9 cellular contexts compared by ENCODE assay signal in genomic region chr16:79316004-79316458, GRCh38.
A peak's percentile ranks its signal among the peaks of the same experiment; 100 is the strongest.
DNase-seq lines count a peak whose midpoint lies in the region; ATAC-seq and TF ChIP-seq lines count a peak whose summit lies in the region.
"Had no signal": no experiment of that assay in that cellular context is flagged by ENCODE, and none has a peak within 500 bp of the region (broad histone marks: within the 10 kb centered on the region; RNA-seq: fewer than 3 reads in every experiment).

No MANE protein-coding gene starts in this region.

- DNase-seq in GM12865 (ENCODE audit: low read depth): peak; percentile 55
- peak; percentile 3 for DNase-seq in SW480 (ENCODE audit: low spot score)
- DNase-seq in lower lobe of right lung: no peak
- no peak for DNase-seq in GM13976 (ENCODE audit: low spot score)
- no peak for DNase-seq in NCI-H146 treated with DMSO at 0.1 percent for 48 hours (lab: John Stamatoyannopoulos, UW; ENCODE audit: unreplicated experiment)
- DNase-seq in inferior parietal cortex (ENCODE audit: extremely low spot score): no peak
- DNase-seq in mesenteric fat pad (ENCODE audit: low spot score): no peak
- DNase-seq: SHP77 treated with DMSO at 0.1 percent for 48 hours had no signal

- ATAC-seq in GM21717 (IDR thresholded peaks at IDR 0.05; ENCODE audit: unreplicated experiment) (peak; percentile 85), lower lobe of right lung (peak; percentile 35 to 52)

- intact Hi-C loops in lower lobe of right lung (cut with DNase I): no loop called here

- no peaks in the 10 kb centered on the region for H3K27me3 ChIP-seq in lower lobe of right lung (ENCODE audit: low read depth)

- no peak for TF ChIP-seq CTCF in GM12865 (IDR thresholded peaks at IDR 0.05; ENCODE audit: insufficient read depth, low read depth, low read length, missing control alignments)
- TF ChIP-seq CTCF in lower lobe of right lung (IDR thresholded peaks at IDR 0.05): no peak
- TF ChIP-seq CTCF in GM13976 (IDR thresholded peaks at IDR 0.05; ENCODE audit: borderline replicate concordance, control extremely low read depth, extremely low read depth, insufficient read depth, missing control alignments): no peak

- in situ Hi-C loops in GM13976 (cut with MboI; ENCODE audit: low sequenced_read_pairs, unreplicated experiment): no loop called here

- H3K4me3 ChIP-seq in GM12865 (ENCODE audit: low read depth, low read length): no peak overlapping the region
- H3K4me3 ChIP-seq in lower lobe of right lung: no peak overlapping the region

- H3K27ac ChIP-seq in lower lobe of right lung: no peak overlapping the region

- no peaks in the 10 kb centered on the region for H3K36me3 ChIP-seq in lower lobe of right lung

- H3K9me3 ChIP-seq in lower lobe of right lung: no peaks in the 10 kb centered on the region

- H3K4me1 ChIP-seq in lower lobe of right lung: no peaks in the 10 kb centered on the region

Comparison
In these comparisons a context has a peak if more than half of its experiments do, and no peak if none do; other contexts are left out.
1. DNase-seq: peak in GM12865 (single experiment) and SW480 (single experiment); none in lower lobe of right lung (single experiment), GM13976 (single experiment), NCI-H146 treated with DMSO at 0.1 percent for 48 hours (single experiment), inferior parietal cortex (single experiment) and mesenteric fat pad (single experiment).